ENCODE assay signal across 1 cellular context in the genomic region with DNA sequence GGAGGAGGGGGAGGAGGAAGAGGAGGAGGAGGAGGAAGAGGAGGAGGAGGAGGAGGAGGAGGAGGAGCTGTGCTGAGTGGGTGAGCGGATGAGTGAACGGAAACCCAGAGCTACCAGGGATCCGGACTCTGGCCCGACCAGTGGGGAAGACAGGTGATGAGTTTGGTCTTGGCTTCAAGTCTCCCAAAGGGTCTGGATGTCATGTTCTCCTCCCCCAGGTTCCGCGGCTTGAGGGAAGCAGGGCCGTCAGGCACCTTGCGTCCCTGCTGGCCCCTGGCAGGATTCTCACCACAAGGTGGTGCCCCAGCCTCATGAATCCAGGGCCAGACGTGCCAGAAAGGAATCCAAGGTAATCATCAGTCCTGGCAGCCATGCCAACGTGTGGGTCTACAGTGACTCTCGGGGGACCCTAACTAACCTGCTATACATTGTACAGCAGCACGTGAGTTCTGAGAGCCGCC.
TF ChIP-seq lines count a peak whose summit lies in the region.

No MANE protein-coding gene starts in this region.

TF ChIP-seq in IMR-90, 13 proteins besides CTCF, POLR2A, EP300 and RAD21:
- TF ChIP-seq SMC3 (IDR thresholded peaks at IDR 0.05; ENCODE audit: low read depth, low read length) (peak; percentile 82), CHD1 (IDR thresholded peaks at IDR 0.05; ENCODE audit: low read depth, low read length) (no peak), MAFK (IDR thresholded peaks at IDR 0.05; ENCODE audit: low read depth, low read length) (no peak)
